In genomic region chr1:37931493-37932158, GRCh38 we compare ENCODE assay signal across 8 cellular contexts. TPM values are rescaled to one million over a fixed set of nuclear protein-coding genes. Genes with fewer than 3 reads are reported as not detected.
DNase-seq lines count a peak whose midpoint lies in the region; ATAC-seq and TF ChIP-seq lines count a peak whose summit lies in the region.

No MANE protein-coding gene starts in this region.

- peak; percentile 94 for ATAC-seq in GM19025 (IDR thresholded peaks at IDR 0.05; ENCODE audit: low read depth, unreplicated experiment)
- ATAC-seq in HG03196 (IDR thresholded peaks at IDR 0.05; ENCODE audit: unreplicated experiment) = peak; percentile 95
- peak; percentile 98 for ATAC-seq in WTC11

- TF ChIP-seq CTCF in AG10803 (conservative IDR thresholded peaks at IDR 0.05; ENCODE audit: low read length) = no peak; the same call in 1 of the 2 replicates
- TF ChIP-seq CTCF in WTC11 (IDR thresholded peaks at IDR 0.05) = no peak
- peak in 8 of 11 experiments; percentile 17 to 47 (median 34) for TF ChIP-seq CTCF in spleen (IDR thresholded peaks at IDR 0.05 in 8 of 11, conservative IDR thresholded peaks at IDR 0.05 in 3 of 11)

- no peaks in the 10 kb centered on the region for H3K9me3 ChIP-seq in spleen

- peak in 1 of 3 donors; percentile 6 for TF ChIP-seq POLR2A in spleen (IDR thresholded peaks at IDR 0.05)

- WGBS in spleen, 5 donors = 0 to 1% (median 1%) methylated on average over 50 to 58 of the region's 58 CpGs

- DNase-seq in AG10803 (ENCODE audit: low read depth) (peak; percentile 88), NCI-H226 (peak; percentile 95), WTC11 (ENCODE audit: low spot score) (peak; percentile 99), caudate nucleus (lab: John Stamatoyannopoulos, UW) (peak; percentile 38 to 98 (median 93)), inferior parietal cortex (ENCODE audit: extremely low spot score) (peak; percentile 96), spleen (peak; percentile 98)

- POLR2A ChIA-PET in WTC11 (lab: Charles Lee) = interaction anchor here (0.6 to 1.6 kb wide), 8 partner anchors 9 to 124 kb away, joined by 3 to 8 read pairs (median 4); partner anchors contain the start of genes C1orf122, INPP5B, MTF1 and YRDC

- intact Hi-C loops in spleen (cut with DNase I; ENCODE audit: low total_unique reads) = no loop called here

- peaks cover 19 to 59% (median 43%) of the 10 kb centered on the region in 6 donors for H3K4me1 ChIP-seq in spleen

- H3K27ac ChIP-seq in caudate nucleus (ENCODE audit: low read depth, low read length) (no peak overlapping the region), spleen (peak overlapping the region; percentile 28 to 90 (median 80))

- peaks cover 4% of the 10 kb centered on the region; the same call in 1 of the 2 replicates for H3K36me3 Mint-ChIP-seq in WTC11

- H3K4me3 Mint-ChIP-seq in WTC11 = peak overlapping the region; percentile 94

- no peaks in the 10 kb centered on the region for H3K27me3 ChIP-seq in spleen (replicated peaks in 1 of 7)

- H3K4me1 Mint-ChIP-seq in WTC11 = peaks cover 17% of the 10 kb centered on the region

- H3K4me3 ChIP-seq in AG10803 (ENCODE audit: low read length) (peak overlapping the region; percentile 58), spleen (peak overlapping the region; percentile 72 to 98 (median 90))

- no peaks in the 10 kb centered on the region for H3K9me3 Mint-ChIP-seq in WTC11

- H3K36me3 ChIP-seq in spleen = peaks cover 0 to 50% (median 9%) of the 10 kb centered on the region in 6 donors

- no peaks in the 10 kb centered on the region for H3K27me3 Mint-ChIP-seq in WTC11 (ENCODE audit: low read depth)

- peak overlapping the region; percentile 87 for H3K27ac Mint-ChIP-seq in WTC11

- CTCF ChIA-PET in WTC11 (lab: Charles Lee) = interaction anchor here (0.6 to 2.5 kb wide), 11 partner anchors 8 to 658 kb away, joined by 3 to 33 read pairs (median 3); partner anchors contain the start of gene MTF1

TF ChIP-seq in WTC11, 78 proteins besides CTCF, POLR2A, EP300 and RAD21 (continues in another document):
- TF ChIP-seq USF1 (CRISPR knock-in tag; IDR thresholded peaks at IDR 0.05) = peak; percentile 20; the same call in 1 of the 2 replicates
- no peak for TF ChIP-seq ETV6 (CRISPR knock-in tag; IDR thresholded peaks at IDR 0.05)
- TF ChIP-seq, protein P1, sequence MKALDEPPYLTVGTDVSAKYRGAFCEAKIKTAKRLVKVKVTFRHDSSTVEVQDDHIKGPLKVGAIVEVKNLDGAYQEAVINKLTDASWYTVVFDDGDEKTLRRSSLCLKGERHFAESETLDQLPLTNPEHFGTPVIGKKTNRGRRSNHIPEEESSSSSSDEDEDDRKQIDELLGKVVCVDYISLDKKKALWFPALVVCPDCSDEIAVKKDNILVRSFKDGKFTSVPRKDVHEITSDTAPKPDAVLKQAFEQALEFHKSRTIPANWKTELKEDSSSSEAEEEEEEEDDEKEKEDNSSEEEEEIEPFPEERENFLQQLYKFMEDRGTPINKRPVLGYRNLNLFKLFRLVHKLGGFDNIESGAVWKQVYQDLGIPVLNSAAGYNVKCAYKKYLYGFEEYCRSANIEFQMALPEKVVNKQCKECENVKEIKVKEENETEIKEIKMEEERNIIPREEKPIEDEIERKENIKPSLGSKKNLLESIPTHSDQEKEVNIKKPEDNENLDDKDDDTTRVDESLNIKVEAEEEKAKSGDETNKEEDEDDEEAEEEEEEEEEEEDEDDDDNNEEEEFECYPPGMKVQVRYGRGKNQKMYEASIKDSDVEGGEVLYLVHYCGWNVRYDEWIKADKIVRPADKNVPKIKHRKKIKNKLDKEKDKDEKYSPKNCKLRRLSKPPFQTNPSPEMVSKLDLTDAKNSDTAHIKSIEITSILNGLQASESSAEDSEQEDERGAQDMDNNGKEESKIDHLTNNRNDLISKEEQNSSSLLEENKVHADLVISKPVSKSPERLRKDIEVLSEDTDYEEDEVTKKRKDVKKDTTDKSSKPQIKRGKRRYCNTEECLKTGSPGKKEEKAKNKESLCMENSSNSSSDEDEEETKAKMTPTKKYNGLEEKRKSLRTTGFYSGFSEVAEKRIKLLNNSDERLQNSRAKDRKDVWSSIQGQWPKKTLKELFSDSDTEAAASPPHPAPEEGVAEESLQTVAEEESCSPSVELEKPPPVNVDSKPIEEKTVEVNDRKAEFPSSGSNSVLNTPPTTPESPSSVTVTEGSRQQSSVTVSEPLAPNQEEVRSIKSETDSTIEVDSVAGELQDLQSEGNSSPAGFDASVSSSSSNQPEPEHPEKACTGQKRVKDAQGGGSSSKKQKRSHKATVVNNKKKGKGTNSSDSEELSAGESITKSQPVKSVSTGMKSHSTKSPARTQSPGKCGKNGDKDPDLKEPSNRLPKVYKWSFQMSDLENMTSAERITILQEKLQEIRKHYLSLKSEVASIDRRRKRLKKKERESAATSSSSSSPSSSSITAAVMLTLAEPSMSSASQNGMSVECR (CRISPR knock-in tag; IDR thresholded peaks at IDR 0.05; ENCODE audit: borderline replicate concordance) = no peak
- TF ChIP-seq GRHL2 (CRISPR knock-in tag; IDR thresholded peaks at IDR 0.05; ENCODE audit: insufficient replicate concordance, severe bottlenecking) = no peak
- TF ChIP-seq TP53 (CRISPR knock-in tag; IDR thresholded peaks at IDR 0.05) = no peak
- TF ChIP-seq AR (CRISPR knock-in tag; IDR thresholded peaks at IDR 0.05) = no peak
- TF ChIP-seq ESRRA (CRISPR knock-in tag; IDR thresholded peaks at IDR 0.05; ENCODE audit: borderline replicate concordance) = no peak
- TF ChIP-seq RORB (CRISPR knock-in tag; IDR thresholded peaks at IDR 0.05) = no peak
- no peak for TF ChIP-seq ZNF232 (CRISPR knock-in tag; IDR thresholded peaks at IDR 0.05)
- TF ChIP-seq, protein P2, sequence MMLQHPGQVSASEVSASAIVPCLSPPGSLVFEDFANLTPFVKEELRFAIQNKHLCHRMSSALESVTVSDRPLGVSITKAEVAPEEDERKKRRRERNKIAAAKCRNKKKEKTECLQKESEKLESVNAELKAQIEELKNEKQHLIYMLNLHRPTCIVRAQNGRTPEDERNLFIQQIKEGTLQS (CRISPR knock-in tag; conservative IDR thresholded peaks at IDR 0.05) = no peak
- TF ChIP-seq, protein P3, sequence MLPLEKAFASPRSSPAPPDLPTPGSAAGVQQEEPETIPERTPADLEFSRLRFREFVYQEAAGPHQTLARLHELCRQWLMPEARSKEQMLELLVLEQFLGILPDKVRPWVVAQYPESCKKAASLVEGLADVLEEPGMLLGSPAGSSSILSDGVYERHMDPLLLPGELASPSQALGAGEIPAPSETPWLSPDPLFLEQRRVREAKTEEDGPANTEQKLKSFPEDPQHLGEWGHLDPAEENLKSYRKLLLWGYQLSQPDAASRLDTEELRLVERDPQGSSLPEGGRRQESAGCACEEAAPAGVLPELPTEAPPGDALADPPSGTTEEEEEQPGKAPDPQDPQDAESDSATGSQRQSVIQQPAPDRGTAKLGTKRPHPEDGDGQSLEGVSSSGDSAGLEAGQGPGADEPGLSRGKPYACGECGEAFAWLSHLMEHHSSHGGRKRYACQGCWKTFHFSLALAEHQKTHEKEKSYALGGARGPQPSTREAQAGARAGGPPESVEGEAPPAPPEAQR (CRISPR knock-in tag; IDR thresholded peaks at IDR 0.05) = no peak
- TF ChIP-seq, protein P4, sequence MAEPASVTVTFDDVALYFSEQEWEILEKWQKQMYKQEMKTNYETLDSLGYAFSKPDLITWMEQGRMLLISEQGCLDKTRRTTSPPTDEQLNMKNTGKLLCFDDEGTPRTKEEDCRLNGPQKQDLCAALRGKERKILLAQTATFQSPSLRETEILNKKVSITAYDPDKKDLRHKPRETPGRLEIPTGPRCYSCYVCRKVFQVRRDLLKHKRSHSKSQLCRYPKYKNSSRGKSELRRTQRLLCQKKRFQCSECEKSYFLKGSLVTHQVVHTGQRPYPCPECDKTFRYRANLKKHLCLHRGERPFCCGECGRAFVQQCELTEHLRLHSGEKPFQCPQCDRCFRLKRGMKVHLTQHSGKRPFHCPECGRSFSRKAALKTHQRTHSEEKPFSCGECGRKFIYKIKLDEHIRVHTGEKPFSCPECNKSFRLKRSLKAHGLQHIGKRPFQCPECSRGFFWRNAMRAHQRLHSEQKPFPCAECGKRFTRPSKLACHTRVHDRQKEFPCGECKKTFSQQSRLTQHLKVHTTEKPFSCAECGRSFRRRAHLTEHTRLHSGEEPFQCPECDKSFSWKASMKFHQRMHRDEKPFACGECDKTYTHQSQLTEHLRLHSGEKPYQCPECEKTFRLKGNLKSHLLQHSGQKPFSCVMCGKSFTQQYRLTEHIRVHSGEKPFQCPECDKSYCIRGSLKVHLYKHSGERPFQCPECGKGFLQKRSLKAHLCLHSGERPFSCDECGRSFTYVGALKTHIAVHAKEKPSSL (CRISPR knock-in tag; conservative IDR thresholded peaks at IDR 0.05) = no peak
- TF ChIP-seq SP1 (CRISPR knock-in tag; conservative IDR thresholded peaks at IDR 0.05) = peak; percentile 82

RNA-seq across cellular contexts. Expression of gene INPP5B, which starts 15.2 kb away (rescaled TPM):
- total RNA-seq in WTC11 (2021) (26.8 to 29.4 TPM (median 27.3 TPM) in 3 replicates), spleen (10 to 100 TPM; 31.0 to 70.7 (median 45.0) TPM)
- 10 to 100 TPM; 11.4 to 27.5 (median 19.0) TPM for polyA plus RNA-seq in spleen

RNA-seq across cellular contexts. Expression of gene SF3A3, which starts 58.2 kb away (rescaled TPM):
- total RNA-seq in WTC11 (2021) (96.5 to 126 TPM (median 96.5 TPM) in 3 replicates), spleen (10 to 100 TPM; 44.5 to 64.3 (median 53.6) TPM)
- polyA plus RNA-seq in spleen = 10 to 100 TPM; 19.7 to 24.9 (median 22.1) TPM

Comparison
In these comparisons a context has a peak if more than half of its experiments do, and no peak if none do; other contexts are left out.
1. CTCF ChIP-seq: peak in spleen (8 of 11); none in AG10803 (single experiment) and WTC11 (single experiment).
2. Peak in every context shown above with its lines, with median percentiles within 50 percentile points of each other: DNase-seq and ATAC-seq.